In genomic region chr13:27170221-27170520, GRCh38 we compare ENCODE assay signal across 8 cellular contexts. TPM values are rescaled to one million over a fixed set of nuclear protein-coding genes. Genes with fewer than 3 reads are reported as not detected.
DNase-seq lines count a peak whose midpoint lies in the region; ATAC-seq and TF ChIP-seq lines count a peak whose summit lies in the region.

No MANE protein-coding gene starts in this region.

- H3K9me3 ChIP-seq in SK-N-SH: no peaks in the 10 kb centered on the region

- no peaks in the 10 kb centered on the region for H3K27me3 ChIP-seq in SK-N-SH (ENCODE audit: insufficient read depth)

- peaks cover 46% of the 10 kb centered on the region for H4K20me1 ChIP-seq in SK-N-SH (ENCODE audit: insufficient read depth)

- H3K27me3 Mint-ChIP-seq in activated T-cell treated with anti-CD3 and anti-CD28 coated beads, Interleukin-2, amount 50 U/mL, for 72 hours (ENCODE audit: low read depth): no peaks in the 10 kb centered on the region

- no peak for ATAC-seq in activated T-cell treated with anti-CD3 and anti-CD28 coated beads, Interleukin-2, amount 50 U/mL, for 72 hours (replicated peaks in 1 of 2)

- POLR2A ChIA-PET in SK-N-SH (lab: Yijun Ruan, JAX): no interaction called here

- CTCF ChIA-PET in SK-N-SH (lab: Yijun Ruan, JAX): interaction anchor here (0.6 to 1.4 kb wide), 9 partner anchors 81 to 223 kb away, joined by 3 to 4 read pairs (median 3); partner anchors contain the start of genes RASL11A and RPL21

- no peak for TF ChIP-seq RAD21 in SK-N-SH (IDR thresholded peaks at IDR 0.05; ENCODE audit: low read length)

- H3K9me2 ChIP-seq in SK-N-SH: no peaks in the 10 kb centered on the region

- peaks cover 18 to 21% of the 10 kb centered on the region in 2 experiments; a peak in 3 of 4 replicates for H3K4me1 ChIP-seq in SK-N-SH (ENCODE audit: control insufficient read depth in 1 of 2, insufficient read depth in 2 of 2, low read depth in 1 of 2, low read length in 1 of 2)

- H3K4me3 Mint-ChIP-seq in activated T-cell treated with anti-CD3 and anti-CD28 coated beads, Interleukin-2, amount 50 U/mL, for 72 hours: peak overlapping the region; percentile 97 to 99

- H2AFZ ChIP-seq in SK-N-SH (ENCODE audit: low read depth): no peak overlapping the region

- H3K27ac ChIP-seq in SK-N-SH (ENCODE audit: low read depth in 2 of 2, low read length in 1 of 2): peak overlapping the region; percentile 75 to 78

- peak overlapping the region; percentile 79; the same call in 1 of the 2 replicates for H3K9ac ChIP-seq in SK-N-SH

- peak overlapping the region; percentile 97 for H3K4me2 ChIP-seq in SK-N-SH

- H3K79me2 ChIP-seq in SK-N-SH (ENCODE audit: insufficient read depth): peaks cover 63% of the 10 kb centered on the region

- H3K36me3 Mint-ChIP-seq in activated T-cell treated with anti-CD3 and anti-CD28 coated beads, Interleukin-2, amount 50 U/mL, for 72 hours (ENCODE audit: insufficient read depth in 2 of 2): peaks cover 2% of the 10 kb centered on the region in 2 donors

- no peak for TF ChIP-seq EP300 in SK-N-SH (IDR thresholded peaks at IDR 0.05; ENCODE audit: borderline replicate concordance in 1 of 2, low read depth in 1 of 2, low read length in 1 of 2)

- no peak for DNase-seq in activated T-cell treated with anti-CD3 and anti-CD28 coated beads, Interleukin-2, amount 50 U/mL, for 72 hours
- DNase-seq in activated T-cell treated with anti-CD3 and anti-CD28 coated beads, Interleukin-2, amount 50 U/mL, for 48 hours: no peak
- DNase-seq in SK-N-SH: no peak
- DNase-seq in fibroblast of mammary gland (ENCODE audit: low read depth): peak; percentile 84
- peak; percentile 3 for DNase-seq in retina
- no peak for DNase-seq in foreskin melanocyte
- no peak for DNase-seq in mesenteric fat pad (ENCODE audit: low spot score)
- DNase-seq in DMS79 (lab: John Stamatoyannopoulos, UW): no peak

- no peaks in the 10 kb centered on the region for H3K36me3 ChIP-seq in SK-N-SH (replicated peaks in 1 of 2; ENCODE audit: control insufficient read depth in 1 of 2, insufficient read depth in 2 of 2, low read length in 1 of 2)

- peak overlapping the region; percentile 98 for H3K27ac Mint-ChIP-seq in activated T-cell treated with anti-CD3 and anti-CD28 coated beads, Interleukin-2, amount 50 U/mL, for 72 hours

- H3K4me3 ChIP-seq in SK-N-SH (ENCODE audit: low read depth in 2 of 2, low read length in 1 of 2) (peak overlapping the region; percentile 67 to 75), fibroblast of mammary gland (ENCODE audit: control insufficient read depth, low read depth, low read length) (peak overlapping the region; percentile 75)

- 27% methylated on average over 4 of the region's 4 CpGs for WGBS in SK-N-SH (ENCODE audit: low lambda C conversion rate)

- no peak for TF ChIP-seq CTCF in SK-N-SH (IDR thresholded peaks at IDR 0.05)
- TF ChIP-seq CTCF in fibroblast of mammary gland (conservative IDR thresholded peaks at IDR 0.05; ENCODE audit: control insufficient read depth, insufficient read depth, low read depth, low read length): no peak

- H3K9me3 Mint-ChIP-seq in activated T-cell treated with anti-CD3 and anti-CD28 coated beads, Interleukin-2, amount 50 U/mL, for 72 hours: no peaks in the 10 kb centered on the region

- peaks cover 65% of the 10 kb centered on the region for H3K4me1 Mint-ChIP-seq in activated T-cell treated with anti-CD3 and anti-CD28 coated beads, Interleukin-2, amount 50 U/mL, for 72 hours (ENCODE audit: low read depth)

- H3F3A ChIP-seq in SK-N-SH (replicated peaks; ENCODE audit: insufficient read depth): peaks cover 14% of the 10 kb centered on the region

TF ChIP-seq in SK-N-SH, 30 proteins besides CTCF, POLR2A, EP300 and RAD21:
- TF ChIP-seq SMC3 (IDR thresholded peaks at IDR 0.05; ENCODE audit: low read depth, low read length) (no peak), NFIC (IDR thresholded peaks at IDR 0.05; ENCODE audit: borderline replicate concordance) (no peak), MXI1 (IDR thresholded peaks at IDR 0.05; ENCODE audit: low read depth, low read length) (no peak), USF2 (IDR thresholded peaks at IDR 0.05; ENCODE audit: borderline replicate concordance, low read depth, low read length) (no peak), TAF1 (IDR thresholded peaks at IDR 0.05; ENCODE audit: borderline replicate concordance, low read depth, low read length) (no peak), JUND (IDR thresholded peaks at IDR 0.05) (0 out of 2 replicates have a peak, but pooled peaks have one; percentile 34), GATA2 (CRISPR knock-in tag; IDR thresholded peaks at IDR 0.05) (no peak), FOSL2 (IDR thresholded peaks at IDR 0.05; ENCODE audit: borderline replicate concordance, low read depth) (peak; percentile 51; the same call in 1 of the 2 replicates), USF1 (IDR thresholded peaks at IDR 0.05; ENCODE audit: borderline replicate concordance, low read depth) (no peak), MAX (IDR thresholded peaks at IDR 0.05; ENCODE audit: low read depth) (peak; percentile 44; the same call in 1 of the 2 replicates)
TF ChIP-seq in SK-N-SH: peak in this region for 3.

RNA-seq across cellular contexts. Expression of gene USP12, which starts 1.4 kb away (rescaled TPM):
- 10 to 100 TPM; 39.6 to 57.3 TPM for total RNA-seq in activated T-cell treated with anti-CD3 and anti-CD28 coated beads, Interleukin-2, amount 50 U/mL, for 72 hours
- polyA plus RNA-seq in SK-N-SH (2012; rRNA removed): 5.0 and 6.3 TPM in 2 replicates
- 9.3 and 12.2 TPM in 2 replicates for polyA plus RNA-seq in SK-N-SH (2012; cell fraction: cytosol; rRNA removed)
- polyA plus RNA-seq in SK-N-SH (2012; cell fraction: nucleus; rRNA removed): 2.5 and 5.2 TPM in 2 replicates
- 25.2 TPM for total RNA-seq in mesenteric fat pad

Comparison
In these comparisons a context has a peak if more than half of its experiments do, and no peak if none do; other contexts are left out.
1. DNase-seq: peak in fibroblast of mammary gland (single experiment) and retina (single experiment); none in activated T-cell treated with anti-CD3 and anti-CD28 coated beads, Interleukin-2, amount 50 U/mL, for 72 hours (0 of 2), activated T-cell treated with anti-CD3 and anti-CD28 coated beads, Interleukin-2, amount 50 U/mL, for 48 hours (0 of 2), SK-N-SH (single experiment), foreskin melanocyte (single experiment), mesenteric fat pad (single experiment) and DMS79 (single experiment).